ENCODE assay signal across 26 cellular contexts in the genomic region with DNA sequence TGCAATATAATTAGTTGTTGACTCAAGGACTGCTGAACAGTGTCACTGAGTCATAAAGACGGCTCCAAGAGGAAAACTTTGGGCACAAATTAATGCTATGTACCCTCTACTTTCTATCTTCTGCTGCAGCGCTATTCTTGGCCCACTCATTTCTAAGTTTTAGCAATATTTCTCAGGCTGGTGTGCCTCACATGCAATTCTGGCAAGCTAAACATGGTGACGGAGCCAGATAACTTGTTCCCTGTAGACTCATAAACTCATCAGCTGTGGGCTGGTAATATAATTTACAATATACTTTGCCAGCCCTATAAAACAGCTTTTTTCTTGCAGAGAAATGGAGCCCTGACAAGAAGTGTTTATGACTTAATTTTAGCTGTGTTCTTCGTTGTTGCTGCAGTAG.
"Had no signal": no experiment of that assay in that cellular context is flagged by ENCODE, and none has a peak within 500 bp of the region (broad histone marks: within the 10 kb centered on the region; RNA-seq: fewer than 3 reads in every experiment).

No MANE protein-coding gene starts in this region.

- H3K36me3 ChIP-seq: ascending aorta, brain microvascular endothelial cell, ovary, stomach, upper lobe of left lung, WERI-Rb-1 had no signal

- H3K4me1 ChIP-seq: ascending aorta, foreskin keratinocyte, stomach, testis, upper lobe of left lung had no signal

- H3K27ac ChIP-seq: ascending aorta, brain microvascular endothelial cell, epithelial cell of prostate, foreskin keratinocyte, ovary, stomach, testis, upper lobe of left lung, WERI-Rb-1 had no signal

- ATAC-seq: activated naive CD4-positive, alpha-beta T cell treated with anti-CD3 and anti-CD28 coated beads, Interleukin-2, amount 50 U/mL, for 72 hours; activated T-helper 17 cell treated with anti-CD3 and anti-CD28 coated beads, Interleukin-2, amount 50 U/mL, for 72 hours; foreskin keratinocyte; left lobe of liver; natural killer cell treated with Interleukin-12 subunit alpha and Interleukin-12 subunit beta and Interleukin-15 and Interleukin-18, amount 100 ng/mL, for 72 hours; stimulated activated memory B cell treated with anti-CD40 and anti-IgM and Interleukin-4, amounts not matched to agents 10 μg/mL and 1 μg/mL and 100 μg/mL, for 72 hours; T-cell had no signal

- DNase-seq: activated CD4-positive, alpha-beta T cell treated with anti-CD3 and anti-CD28 coated beads, Interleukin-2, amount 50 U/mL, for 1 hour; activated CD4-positive, CD25-positive, alpha-beta regulatory T cell treated with anti-CD3 and anti-CD28 coated beads, Interleukin-2, amount 50 U/mL, for 72 hours; activated T-cell treated with anti-CD3 and anti-CD28 coated beads, Interleukin-2, amount 50 U/mL, for 1 hour; brain microvascular endothelial cell; central memory CD4-positive, alpha-beta T cell; endodermal cell; foreskin keratinocyte; kidney; midbrain; ovary; right cardiac atrium; small intestine; stimulated activated CD4-positive, alpha-beta T cell treated with anti-CD3 and anti-CD28 coated beads, Interleukin-15, amount 100 ng/mL, for 24 hours; stomach; T-cell; testis; upper lobe of left lung; WERI-Rb-1 had no signal

- H3K4me3 ChIP-seq: ascending aorta, ovary, stomach, testis, upper lobe of left lung had no signal

- H3K9me3 ChIP-seq: ascending aorta, ovary, stomach, testis, upper lobe of left lung had no signal

- FAIRE-seq: colon, kidney, small intestine had no signal

- H3K27me3 ChIP-seq: ascending aorta, brain microvascular endothelial cell, foreskin keratinocyte, ovary, stomach, testis, upper lobe of left lung had no signal
